1 cellular context compared by ENCODE assay signal in the genomic region with DNA sequence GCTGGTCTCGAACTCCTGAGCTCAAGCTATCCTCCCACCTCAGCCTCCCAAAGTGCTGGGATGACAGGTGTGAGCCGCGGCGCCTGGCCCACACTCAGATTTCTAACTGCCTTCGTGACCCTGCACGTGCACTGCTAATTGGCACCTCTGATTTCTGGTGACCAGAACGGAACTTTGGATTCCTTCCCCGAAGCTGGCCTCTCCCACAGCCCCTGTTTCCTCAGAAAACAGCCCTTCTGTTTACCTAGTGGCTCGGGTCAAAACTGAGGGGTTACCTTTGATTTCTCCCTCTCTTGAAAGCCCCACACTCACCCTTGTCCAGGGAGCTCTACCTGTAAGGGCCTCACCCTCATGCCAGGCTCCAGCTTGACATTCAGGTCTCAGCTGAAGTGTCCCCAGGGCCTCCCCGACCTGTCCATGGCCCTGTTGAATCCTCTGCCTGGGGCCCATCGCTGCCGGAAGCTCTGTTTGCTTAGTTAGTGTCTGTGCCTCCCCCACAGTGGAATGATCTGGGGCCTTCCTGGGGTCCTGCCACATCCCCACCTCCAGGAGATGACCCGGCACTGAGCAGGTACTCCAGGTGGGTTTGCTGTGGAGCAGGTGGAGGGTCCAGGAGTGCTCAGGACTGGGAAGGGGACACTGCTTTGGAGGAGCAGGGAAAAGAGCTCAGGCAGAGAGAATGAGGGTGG.
TF ChIP-seq lines count a peak whose summit lies in the region.

No MANE protein-coding gene starts in this region.

TF ChIP-seq in HepG2, 621 proteins besides CTCF, POLR2A, EP300 and RAD21 (continued from another document and continues in another):
- TF ChIP-seq, protein P1, sequence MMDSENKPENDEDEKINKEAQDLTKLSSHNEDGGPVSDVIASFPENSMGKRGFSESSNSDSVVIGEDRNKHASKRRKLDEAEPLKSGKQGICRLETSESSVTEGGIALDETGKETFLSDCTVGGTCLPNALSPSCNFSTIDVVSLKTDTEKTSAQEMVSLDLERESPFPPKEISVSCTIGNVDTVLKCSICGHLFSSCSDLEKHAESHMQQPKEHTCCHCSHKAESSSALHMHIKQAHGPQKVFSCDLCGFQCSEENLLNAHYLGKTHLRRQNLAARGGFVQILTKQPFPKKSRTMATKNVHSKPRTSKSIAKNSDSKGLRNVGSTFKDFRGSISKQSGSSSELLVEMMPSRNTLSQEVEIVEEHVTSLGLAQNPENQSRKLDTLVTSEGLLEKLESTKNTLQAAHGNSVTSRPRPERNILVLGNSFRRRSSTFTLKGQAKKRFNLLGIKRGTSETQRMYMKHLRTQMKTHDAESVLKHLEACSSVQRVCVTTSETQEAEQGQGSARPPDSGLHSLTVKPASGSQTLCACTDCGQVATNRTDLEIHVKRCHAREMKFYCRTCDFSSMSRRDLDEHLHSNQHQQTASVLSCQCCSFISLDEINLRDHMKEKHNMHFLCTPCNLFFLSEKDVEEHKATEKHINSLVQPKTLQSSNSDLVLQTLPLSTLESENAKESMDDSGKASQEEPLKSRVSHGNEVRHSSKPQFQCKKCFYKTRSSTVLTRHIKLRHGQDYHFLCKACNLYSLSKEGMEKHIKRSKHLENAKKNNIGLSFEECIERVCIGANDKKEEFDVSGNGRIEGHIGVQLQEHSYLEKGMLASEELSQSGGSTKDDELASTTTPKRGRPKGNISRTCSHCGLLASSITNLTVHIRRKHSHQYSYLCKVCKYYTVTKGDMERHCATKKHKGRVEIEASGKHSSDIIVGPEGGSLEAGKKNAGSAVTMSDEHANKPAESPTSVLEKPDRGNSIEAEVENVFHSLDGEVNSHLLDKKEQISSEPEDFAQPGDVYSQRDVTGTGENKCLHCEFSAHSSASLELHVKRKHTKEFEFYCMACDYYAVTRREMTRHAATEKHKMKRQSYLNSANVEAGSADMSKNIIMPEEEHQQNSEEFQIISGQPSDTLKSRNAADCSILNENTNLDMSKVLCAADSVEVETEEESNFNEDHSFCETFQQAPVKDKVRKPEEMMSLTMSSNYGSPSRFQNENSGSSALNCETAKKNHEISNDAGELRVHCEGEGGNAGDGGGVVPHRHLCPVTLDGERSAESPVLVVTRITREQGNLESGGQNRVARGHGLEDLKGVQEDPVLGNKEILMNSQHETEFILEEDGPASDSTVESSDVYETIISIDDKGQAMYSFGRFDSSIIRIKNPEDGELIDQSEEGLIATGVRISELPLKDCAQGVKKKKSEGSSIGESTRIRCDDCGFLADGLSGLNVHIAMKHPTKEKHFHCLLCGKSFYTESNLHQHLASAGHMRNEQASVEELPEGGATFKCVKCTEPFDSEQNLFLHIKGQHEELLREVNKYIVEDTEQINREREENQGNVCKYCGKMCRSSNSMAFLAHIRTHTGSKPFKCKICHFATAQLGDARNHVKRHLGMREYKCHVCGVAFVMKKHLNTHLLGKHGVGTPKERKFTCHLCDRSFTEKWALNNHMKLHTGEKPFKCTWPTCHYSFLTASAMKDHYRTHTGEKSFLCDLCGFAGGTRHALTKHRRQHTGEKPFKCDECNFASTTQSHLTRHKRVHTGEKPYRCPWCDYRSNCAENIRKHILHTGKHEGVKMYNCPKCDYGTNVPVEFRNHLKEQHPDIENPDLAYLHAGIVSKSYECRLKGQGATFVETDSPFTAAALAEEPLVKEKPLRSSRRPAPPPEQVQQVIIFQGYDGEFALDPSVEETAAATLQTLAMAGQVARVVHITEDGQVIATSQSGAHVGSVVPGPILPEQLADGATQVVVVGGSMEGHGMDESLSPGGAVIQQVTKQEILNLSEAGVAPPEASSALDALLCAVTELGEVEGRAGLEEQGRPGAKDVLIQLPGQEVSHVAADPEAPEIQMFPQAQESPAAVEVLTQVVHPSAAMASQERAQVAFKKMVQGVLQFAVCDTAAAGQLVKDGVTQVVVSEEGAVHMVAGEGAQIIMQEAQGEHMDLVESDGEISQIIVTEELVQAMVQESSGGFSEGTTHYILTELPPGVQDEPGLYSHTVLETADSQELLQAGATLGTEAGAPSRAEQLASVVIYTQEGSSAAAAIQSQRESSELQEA (CRISPR knock-in tag; IDR thresholded peaks at IDR 0.05; ENCODE audit: not compliant biosample characterization): no peak
- TF ChIP-seq, protein P2, sequence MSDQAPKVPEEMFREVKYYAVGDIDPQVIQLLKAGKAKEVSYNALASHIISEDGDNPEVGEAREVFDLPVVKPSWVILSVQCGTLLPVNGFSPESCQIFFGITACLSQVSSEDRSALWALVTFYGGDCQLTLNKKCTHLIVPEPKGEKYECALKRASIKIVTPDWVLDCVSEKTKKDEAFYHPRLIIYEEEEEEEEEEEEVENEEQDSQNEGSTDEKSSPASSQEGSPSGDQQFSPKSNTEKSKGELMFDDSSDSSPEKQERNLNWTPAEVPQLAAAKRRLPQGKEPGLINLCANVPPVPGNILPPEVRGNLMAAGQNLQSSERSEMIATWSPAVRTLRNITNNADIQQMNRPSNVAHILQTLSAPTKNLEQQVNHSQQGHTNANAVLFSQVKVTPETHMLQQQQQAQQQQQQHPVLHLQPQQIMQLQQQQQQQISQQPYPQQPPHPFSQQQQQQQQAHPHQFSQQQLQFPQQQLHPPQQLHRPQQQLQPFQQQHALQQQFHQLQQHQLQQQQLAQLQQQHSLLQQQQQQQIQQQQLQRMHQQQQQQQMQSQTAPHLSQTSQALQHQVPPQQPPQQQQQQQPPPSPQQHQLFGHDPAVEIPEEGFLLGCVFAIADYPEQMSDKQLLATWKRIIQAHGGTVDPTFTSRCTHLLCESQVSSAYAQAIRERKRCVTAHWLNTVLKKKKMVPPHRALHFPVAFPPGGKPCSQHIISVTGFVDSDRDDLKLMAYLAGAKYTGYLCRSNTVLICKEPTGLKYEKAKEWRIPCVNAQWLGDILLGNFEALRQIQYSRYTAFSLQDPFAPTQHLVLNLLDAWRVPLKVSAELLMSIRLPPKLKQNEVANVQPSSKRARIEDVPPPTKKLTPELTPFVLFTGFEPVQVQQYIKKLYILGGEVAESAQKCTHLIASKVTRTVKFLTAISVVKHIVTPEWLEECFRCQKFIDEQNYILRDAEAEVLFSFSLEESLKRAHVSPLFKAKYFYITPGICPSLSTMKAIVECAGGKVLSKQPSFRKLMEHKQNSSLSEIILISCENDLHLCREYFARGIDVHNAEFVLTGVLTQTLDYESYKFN (CRISPR knock-in tag; conservative IDR thresholded peaks at IDR 0.05): peak; percentile 81
- TF ChIP-seq RORA (CRISPR knock-in tag; IDR thresholded peaks at IDR 0.05) (no peak), NAIF1 (CRISPR knock-in tag; IDR thresholded peaks at IDR 0.05; ENCODE audit: borderline replicate concordance) (peak; percentile 74; the same call in 1 of the 2 replicates), HES4 (CRISPR knock-in tag; IDR thresholded peaks at IDR 0.05; ENCODE audit: borderline replicate concordance) (no peak), SNRNP70 (IDR thresholded peaks at IDR 0.05; ENCODE audit: low read depth, low read length) (no peak), ERF (CRISPR knock-in tag; IDR thresholded peaks at IDR 0.05) (peak; percentile 51; the same call in 1 of the 2 replicates), NPAS2 (CRISPR knock-in tag; IDR thresholded peaks at IDR 0.05; ENCODE audit: borderline replicate concordance) (no peak), LCORL (IDR thresholded peaks at IDR 0.05) (no peak), LCORL (CRISPR knock-in tag; IDR thresholded peaks at IDR 0.05) (peak; percentile 75; the same call in 1 of the 2 replicates), HDAC1 (CRISPR knock-in tag; IDR thresholded peaks at IDR 0.05) (0 out of 2 replicates have a peak, but pooled peaks have one; percentile 53), ATF7 (IDR thresholded peaks at IDR 0.05) (no peak), ATF7 (CRISPR knock-in tag; IDR thresholded peaks at IDR 0.05) (no peak), THAP11 (CRISPR knock-in tag; IDR thresholded peaks at IDR 0.05) (peak; percentile 18; the same call in 1 of the 2 replicates), HNF4A (CRISPR knock-in tag; IDR thresholded peaks at IDR 0.05) (peak; percentile 77), KDM5A (IDR thresholded peaks at IDR 0.05; ENCODE audit: borderline replicate concordance, low read length) (no peak), ZNF451 (CRISPR knock-in tag; IDR thresholded peaks at IDR 0.05) (peak; percentile 63; the same call in 1 of the 2 replicates), ZNF3 (CRISPR knock-in tag; IDR thresholded peaks at IDR 0.05) (0 out of 2 replicates have a peak, but pooled peaks have one; percentile 26), DNMT3B (CRISPR knock-in tag; conservative IDR thresholded peaks at IDR 0.05) (0 out of 2 replicates have a peak, but pooled peaks have one; percentile 57), HOXD1 (CRISPR knock-in tag; IDR thresholded peaks at IDR 0.05) (peak; percentile 46; the same call in 1 of the 2 replicates), MAZ (IDR thresholded peaks at IDR 0.05; ENCODE audit: borderline replicate concordance, low read depth, low read length) (no peak), MAZ (CRISPR knock-in tag; IDR thresholded peaks at IDR 0.05; ENCODE audit: low read depth) (peak; percentile 26; the same call in 1 of the 2 replicates), TSC22D2 (CRISPR knock-in tag; IDR thresholded peaks at IDR 0.05; ENCODE audit: borderline replicate concordance) (0 out of 2 replicates have a peak, but pooled peaks have one; percentile 7), REPIN1 (CRISPR knock-in tag; IDR thresholded peaks at IDR 0.05; ENCODE audit: borderline replicate concordance, low read depth) (peak; percentile 55; the same call in 1 of the 2 replicates), ZNF468 (CRISPR knock-in tag; IDR thresholded peaks at IDR 0.05) (peak; percentile 68; the same call in 1 of the 2 replicates), ZBTB3 (CRISPR knock-in tag; IDR thresholded peaks at IDR 0.05; ENCODE audit: borderline replicate concordance, low read depth) (peak; percentile 96; the same call in 1 of the 2 replicates), ZNF343 (CRISPR knock-in tag; IDR thresholded peaks at IDR 0.05) (no peak), ZMYM3 (CRISPR knock-in tag; IDR thresholded peaks at IDR 0.05) (peak; percentile 86), ZNF839 (CRISPR knock-in tag; IDR thresholded peaks at IDR 0.05; ENCODE audit: borderline replicate concordance) (peak; percentile 57; the same call in 1 of the 2 replicates), GATAD2A (CRISPR knock-in tag; IDR thresholded peaks at IDR 0.05) (peak; percentile 77), KMT2B (CRISPR knock-in tag; IDR thresholded peaks at IDR 0.05) (peak; percentile 30; the same call in 1 of the 2 replicates), ZNF432 (CRISPR knock-in tag; IDR thresholded peaks at IDR 0.05; ENCODE audit: borderline replicate concordance) (no peak)
- TF ChIP-seq, protein P3, sequence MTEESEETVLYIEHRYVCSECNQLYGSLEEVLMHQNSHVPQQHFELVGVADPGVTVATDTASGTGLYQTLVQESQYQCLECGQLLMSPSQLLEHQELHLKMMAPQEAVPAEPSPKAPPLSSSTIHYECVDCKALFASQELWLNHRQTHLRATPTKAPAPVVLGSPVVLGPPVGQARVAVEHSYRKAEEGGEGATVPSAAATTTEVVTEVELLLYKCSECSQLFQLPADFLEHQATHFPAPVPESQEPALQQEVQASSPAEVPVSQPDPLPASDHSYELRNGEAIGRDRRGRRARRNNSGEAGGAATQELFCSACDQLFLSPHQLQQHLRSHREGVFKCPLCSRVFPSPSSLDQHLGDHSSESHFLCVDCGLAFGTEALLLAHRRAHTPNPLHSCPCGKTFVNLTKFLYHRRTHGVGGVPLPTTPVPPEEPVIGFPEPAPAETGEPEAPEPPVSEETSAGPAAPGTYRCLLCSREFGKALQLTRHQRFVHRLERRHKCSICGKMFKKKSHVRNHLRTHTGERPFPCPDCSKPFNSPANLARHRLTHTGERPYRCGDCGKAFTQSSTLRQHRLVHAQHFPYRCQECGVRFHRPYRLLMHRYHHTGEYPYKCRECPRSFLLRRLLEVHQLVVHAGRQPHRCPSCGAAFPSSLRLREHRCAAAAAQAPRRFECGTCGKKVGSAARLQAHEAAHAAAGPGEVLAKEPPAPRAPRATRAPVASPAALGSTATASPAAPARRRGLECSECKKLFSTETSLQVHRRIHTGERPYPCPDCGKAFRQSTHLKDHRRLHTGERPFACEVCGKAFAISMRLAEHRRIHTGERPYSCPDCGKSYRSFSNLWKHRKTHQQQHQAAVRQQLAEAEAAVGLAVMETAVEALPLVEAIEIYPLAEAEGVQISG (CRISPR knock-in tag; IDR thresholded peaks at IDR 0.05): peak; percentile 67
- TF ChIP-seq, protein P4, sequence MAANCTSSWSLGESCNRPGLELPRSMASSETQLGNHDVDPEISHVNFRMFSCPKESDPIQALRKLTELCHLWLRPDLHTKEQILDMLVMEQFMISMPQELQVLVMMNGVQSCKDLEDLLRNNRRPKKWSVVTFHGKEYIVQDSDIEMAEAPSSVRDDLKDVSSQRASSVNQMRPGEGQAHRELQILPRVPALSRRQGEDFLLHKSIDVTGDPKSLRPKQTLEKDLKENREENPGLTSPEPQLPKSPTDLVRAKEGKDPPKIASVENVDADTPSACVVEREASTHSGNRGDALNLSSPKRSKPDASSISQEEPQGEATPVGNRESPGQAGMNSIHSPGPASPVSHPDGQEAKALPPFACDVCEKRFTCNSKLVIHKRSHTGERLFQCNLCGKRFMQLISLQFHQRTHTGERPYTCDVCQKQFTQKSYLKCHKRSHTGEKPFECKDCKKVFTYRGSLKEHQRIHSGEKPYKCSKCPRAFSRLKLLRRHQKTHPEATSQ (CRISPR knock-in tag; IDR thresholded peaks at IDR 0.05; ENCODE audit: borderline replicate concordance): peak; percentile 73; the same call in 1 of the 2 replicates
- TF ChIP-seq, protein P5, sequence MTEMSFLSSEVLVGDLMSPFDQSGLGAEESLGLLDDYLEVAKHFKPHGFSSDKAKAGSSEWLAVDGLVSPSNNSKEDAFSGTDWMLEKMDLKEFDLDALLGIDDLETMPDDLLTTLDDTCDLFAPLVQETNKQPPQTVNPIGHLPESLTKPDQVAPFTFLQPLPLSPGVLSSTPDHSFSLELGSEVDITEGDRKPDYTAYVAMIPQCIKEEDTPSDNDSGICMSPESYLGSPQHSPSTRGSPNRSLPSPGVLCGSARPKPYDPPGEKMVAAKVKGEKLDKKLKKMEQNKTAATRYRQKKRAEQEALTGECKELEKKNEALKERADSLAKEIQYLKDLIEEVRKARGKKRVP (CRISPR knock-in tag; IDR thresholded peaks at IDR 0.05): peak in 1 of 2 experiments; percentile 51; a peak in 1 of 4 replicates
- TF ChIP-seq, protein P6, sequence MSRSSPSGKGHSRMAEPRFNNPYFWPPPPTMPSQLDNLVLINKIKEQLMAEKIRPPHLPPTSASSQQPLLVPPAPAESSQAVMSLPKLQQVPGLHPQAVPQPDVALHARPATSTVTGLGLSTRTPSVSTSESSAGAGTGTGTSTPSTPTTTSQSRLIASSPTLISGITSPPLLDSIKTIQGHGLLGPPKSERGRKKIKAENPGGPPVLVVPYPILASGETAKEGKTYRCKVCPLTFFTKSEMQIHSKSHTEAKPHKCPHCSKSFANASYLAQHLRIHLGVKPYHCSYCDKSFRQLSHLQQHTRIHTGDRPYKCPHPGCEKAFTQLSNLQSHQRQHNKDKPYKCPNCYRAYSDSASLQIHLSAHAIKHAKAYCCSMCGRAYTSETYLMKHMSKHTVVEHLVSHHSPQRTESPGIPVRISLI (CRISPR knock-in tag; IDR thresholded peaks at IDR 0.05; ENCODE audit: borderline replicate concordance): no peak
